17 cellular contexts compared by ENCODE assay signal in the genomic region with DNA sequence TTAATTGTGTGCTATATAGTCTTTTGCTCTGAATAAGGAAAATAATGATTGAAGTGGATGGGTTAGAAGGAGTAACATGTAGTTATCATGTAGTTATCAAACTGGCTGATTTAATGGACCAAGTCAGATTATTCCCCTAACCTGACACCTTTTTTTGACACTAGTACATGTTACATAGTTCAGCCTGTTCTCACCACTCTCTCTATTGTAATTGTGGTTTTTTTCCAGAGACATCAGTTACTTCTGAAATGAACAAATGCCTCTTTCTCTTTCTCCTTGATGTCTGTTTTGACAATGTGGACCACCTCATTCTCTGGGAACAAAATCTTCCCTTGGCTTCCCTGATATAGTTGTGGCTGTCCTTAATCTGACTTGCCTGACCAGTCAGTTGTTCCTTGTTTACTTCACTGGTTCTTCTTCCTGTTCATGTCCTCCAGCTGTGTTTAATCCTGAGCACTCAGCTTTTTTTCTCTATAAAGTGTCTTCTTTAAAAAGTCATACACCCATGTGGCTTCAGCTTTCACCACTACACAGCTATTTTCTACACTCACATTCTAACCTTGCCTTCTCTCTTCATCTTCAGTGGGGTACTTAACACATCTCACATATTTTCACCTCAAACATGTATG.
A peak's percentile ranks its signal among the peaks of the same experiment; 100 is the strongest.
DNase-seq lines count a peak whose midpoint lies in the region; ATAC-seq and TF ChIP-seq lines count a peak whose summit lies in the region.
"Had no signal": no experiment of that assay in that cellular context is flagged by ENCODE, and none has a peak within 500 bp of the region (broad histone marks: within the 10 kb centered on the region; RNA-seq: fewer than 3 reads in every experiment).

No MANE protein-coding gene starts in this region.

- H3K4me3 Mint-ChIP-seq in endothelial cell (ENCODE audit: unreplicated experiment) (no peak overlapping the region), mesothelial cell of epicardium (no peak overlapping the region)

- H3K9me3 ChIP-seq in vagina, result no peaks in the 10 kb centered on the region
- H3K9me3 ChIP-seq: body of pancreas had no signal

- H3K27me3 Mint-ChIP-seq in endothelial cell (ENCODE audit: unreplicated experiment), result peaks cover 1% of the 10 kb centered on the region
- no peaks in the 10 kb centered on the region for H3K27me3 Mint-ChIP-seq in mesothelial cell of epicardium (ENCODE audit: low read depth)

- H3K27ac Mint-ChIP-seq in endothelial cell (ENCODE audit: unreplicated experiment), result peak overlapping the region; percentile 10
- H3K27ac Mint-ChIP-seq in mesothelial cell of epicardium, result peak overlapping the region; percentile 20

- H3K4me1 ChIP-seq in vagina, result peaks cover 22% of the 10 kb centered on the region
- H3K4me1 ChIP-seq: parathyroid adenoma had no signal

- H3K4me1 Mint-ChIP-seq in endothelial cell (ENCODE audit: unreplicated experiment), result peaks cover 16% of the 10 kb centered on the region
- peaks cover 22% of the 10 kb centered on the region for H3K4me1 Mint-ChIP-seq in mesothelial cell of epicardium

- H3K36me3 ChIP-seq in vagina, result no peaks in the 10 kb centered on the region
- no peaks in the 10 kb centered on the region for H3K36me3 ChIP-seq in H7 (replicated peaks; ENCODE audit: control insufficient read depth, insufficient read depth, low read length)

- no peaks in the 10 kb centered on the region for H3K36me3 Mint-ChIP-seq in endothelial cell (ENCODE audit: low read depth, unreplicated experiment)
- peaks cover 4% of the 10 kb centered on the region for H3K36me3 Mint-ChIP-seq in mesothelial cell of epicardium

- no peak for TF ChIP-seq CTCF in endothelial cell (IDR thresholded peaks at IDR 0.05; ENCODE audit: unreplicated experiment)
- no peak for TF ChIP-seq CTCF in mesothelial cell of epicardium (IDR thresholded peaks at IDR 0.05; ENCODE audit: unreplicated experiment)
- TF ChIP-seq CTCF in vagina (IDR thresholded peaks at IDR 0.05), result no peak

- no peak for TF ChIP-seq POLR2A in vagina (IDR thresholded peaks at IDR 0.05)

- intact Hi-C loops in Right ventricle myocardium superior (cut with DNase I), result no loop called here
- intact Hi-C loops in cardiac septum (cut with DNase I), result no loop called here
- intact Hi-C loops in vagina (cut with DNase I), result no loop called here

- no peak for DNase-seq in Right ventricle myocardium superior
- DNase-seq in cardiac septum (ENCODE audit: low spot score), result no peak
- DNase-seq in endothelial cell (ENCODE audit: low spot score), result no peak
- DNase-seq in mesothelial cell of epicardium (ENCODE audit: low spot score in 2 of 2, unreplicated experiment in 2 of 2), result no peak
- no peak for DNase-seq in vagina (ENCODE audit: extremely low spot score in 2 of 2)
- no peak for DNase-seq in midbrain (lab: John Stamatoyannopoulos, UW)
- no peak for DNase-seq in H7
- DNase-seq: activated gamma-delta T cell treated with Interleukin-2 at 50 U/mL for 16 hours, body of pancreas, COR-L47, dorsolateral prefrontal cortex, GDM1, Kasumi-1, NCI-H187 had no signal

- H3K27ac ChIP-seq in vagina, result peak overlapping the region; percentile 65
- H3K27ac ChIP-seq: body of pancreas, parathyroid adenoma had no signal

- ATAC-seq in Right ventricle myocardium superior (ENCODE audit: poor library complexity) (peak; percentile 65), HG03439 (IDR thresholded peaks at IDR 0.05; ENCODE audit: unreplicated experiment) (no peak)
- ATAC-seq: body of pancreas, Panc1 had no signal

- H3K9me3 Mint-ChIP-seq in endothelial cell (ENCODE audit: unreplicated experiment), result no peaks in the 10 kb centered on the region
- H3K9me3 Mint-ChIP-seq in mesothelial cell of epicardium, result peaks cover 5% of the 10 kb centered on the region

- H3K27me3 ChIP-seq in vagina, result no peaks in the 10 kb centered on the region
- no peaks in the 10 kb centered on the region for H3K27me3 ChIP-seq in H7 (ENCODE audit: control insufficient read depth, insufficient read depth, low read length)
- H3K27me3 ChIP-seq: body of pancreas, dorsolateral prefrontal cortex had no signal

- H3K4me3 ChIP-seq in vagina (no peak overlapping the region), H7 (ENCODE audit: insufficient read depth, low read depth, low read length) (no peak overlapping the region)
- H3K4me3 ChIP-seq: body of pancreas, dorsolateral prefrontal cortex had no signal
